Comparison of ENCODE assay signal across 1 cellular context in genomic region chr14:102827716-102828115, GRCh38.
TF ChIP-seq lines count a peak whose summit lies in the region.

No MANE protein-coding gene starts in this region.

TF ChIP-seq in SK-N-SH treated with all-trans-retinoic acid at 6 μM for 48 hours, 23 proteins besides CTCF, POLR2A, EP300 and RAD21 (continued from another document):
- no peak for TF ChIP-seq ESRRG (CRISPR knock-in tag; IDR thresholded peaks at IDR 0.05)
- no peak for TF ChIP-seq ZNF8 (CRISPR knock-in tag; IDR thresholded peaks at IDR 0.05)
- no peak for TF ChIP-seq TCF4 (CRISPR knock-in tag; IDR thresholded peaks at IDR 0.05; ENCODE audit: borderline replicate concordance)
- no peak for TF ChIP-seq ZC3H10 (CRISPR knock-in tag; IDR thresholded peaks at IDR 0.05)
